Comparison of ENCODE assay signal across 20 cellular contexts in the genomic region with DNA sequence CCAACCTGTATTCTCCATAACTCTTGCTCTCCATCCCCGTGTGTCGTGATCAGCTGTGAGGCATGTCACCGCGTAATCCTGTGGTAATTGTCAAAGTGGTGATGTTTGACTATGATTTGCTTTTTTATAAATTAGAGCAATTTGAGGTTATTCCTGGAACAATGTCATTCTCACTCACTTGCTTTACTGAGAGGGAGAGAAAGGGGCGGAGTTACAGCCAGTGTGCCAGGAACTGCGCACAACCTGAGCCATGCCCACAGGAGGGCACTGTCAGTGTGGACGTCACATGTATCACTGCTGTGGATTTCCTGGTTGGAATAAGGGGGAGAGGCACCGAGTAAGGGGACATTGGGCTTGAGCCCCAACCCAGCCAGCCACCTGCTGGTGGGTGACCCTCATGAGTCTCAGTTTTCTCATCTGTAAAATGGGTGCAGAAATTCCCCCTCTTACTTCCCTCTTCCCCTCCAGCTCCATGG. TPM values are rescaled to one million over a fixed set of nuclear protein-coding genes. Genes with fewer than 3 reads are reported as not detected.
DNase-seq lines count a peak whose midpoint lies in the region; ATAC-seq and TF ChIP-seq lines count a peak whose summit lies in the region.
"Had no signal": no experiment of that assay in that cellular context is flagged by ENCODE, and none has a peak within 500 bp of the region (broad histone marks: within the 10 kb centered on the region; RNA-seq: fewer than 3 reads in every experiment).

No MANE protein-coding gene starts in this region.

- peaks cover 14% of the 10 kb centered on the region for H3K79me1 ChIP-seq in trophoblast cell (ENCODE audit: low read length)

- H3K18ac ChIP-seq in trophoblast cell (ENCODE audit: low read length): no peak overlapping the region

- no peak overlapping the region for H3K27ac Mint-ChIP-seq in chondrocyte (ENCODE audit: unreplicated experiment)
- H3K27ac Mint-ChIP-seq: activated CD4-positive, alpha-beta memory T cell treated with anti-CD3 and anti-CD28 coated beads for 36 hours; activated naive CD8-positive, alpha-beta T cell treated with anti-CD3 and anti-CD28 coated beads for 36 hours; effector memory CD8-positive, alpha-beta T cell; stimulated activated naive CD8-positive, alpha-beta T cell treated with anti-CD3 and anti-CD28 coated beads, Interleukin-15, amount 100 ng/mL, for 72 hours had no signal

- no peak overlapping the region for H3K4me2 ChIP-seq in trophoblast cell (ENCODE audit: low read length)
- H3K4me2 ChIP-seq: BLaER1 had no signal

- no peaks in the 10 kb centered on the region for H3K9me3 ChIP-seq in HEK293 (ENCODE audit: control insufficient read depth, insufficient read depth, low read depth, low read length)
- H3K9me3 ChIP-seq in trophoblast cell (ENCODE audit: insufficient read depth, low read depth, low read length): peaks cover 4% of the 10 kb centered on the region
- no peaks in the 10 kb centered on the region for H3K9me3 ChIP-seq in vagina
- H3K9me3 ChIP-seq: BLaER1, Caco-2, tibial artery had no signal

- no peaks in the 10 kb centered on the region for H3K9me3 Mint-ChIP-seq in chondrocyte (ENCODE audit: low read depth)
- H3K9me3 Mint-ChIP-seq: activated CD4-positive, alpha-beta memory T cell treated with anti-CD3 and anti-CD28 coated beads for 36 hours; activated naive CD8-positive, alpha-beta T cell treated with anti-CD3 and anti-CD28 coated beads for 36 hours; effector memory CD8-positive, alpha-beta T cell; stimulated activated naive CD8-positive, alpha-beta T cell treated with anti-CD3 and anti-CD28 coated beads, Interleukin-15, amount 100 ng/mL, for 72 hours had no signal

- H3K23ac ChIP-seq in trophoblast cell (ENCODE audit: low read length): no peak overlapping the region

- DNase-seq in NCI-H2196 (lab: John Stamatoyannopoulos, UW; ENCODE audit: unreplicated experiment) (peak; percentile 30), NCI-H2196 treated with DMSO at 0.1 percent for 48 hours (lab: John Stamatoyannopoulos, UW; ENCODE audit: unreplicated experiment) (no peak), chondrocyte (ENCODE audit: low spot score) (no peak), trophoblast cell (no peak), T-helper 2 cell (no peak), vagina (ENCODE audit: extremely low spot score in 2 of 2) (no peak)
- DNase-seq: activated CD4-positive, alpha-beta memory T cell treated with anti-CD3 and anti-CD28 coated beads for 36 hours; activated naive CD8-positive, alpha-beta T cell treated with anti-CD3 and anti-CD28 coated beads for 36 hours; Caco-2; effector memory CD8-positive, alpha-beta T cell; NCI-H1105; NCI-H2081; NCI-H524; stimulated activated CD4-positive, alpha-beta T cell treated with anti-CD3 and anti-CD28 coated beads, Interleukin-4, amount 100 ng/mL, for 24 hours; stimulated activated naive CD8-positive, alpha-beta T cell treated with anti-CD3 and anti-CD28 coated beads, Interleukin-15, amount 100 ng/mL, for 72 hours; tibial artery had no signal

- TF ChIP-seq CTCF in HEK293 (tag by site-specific recombination; IDR thresholded peaks at IDR 0.05) (0 out of 2 replicates have a peak, but pooled peaks have one; percentile 7), chondrocyte (IDR thresholded peaks at IDR 0.05) (peak; percentile 18), vagina (IDR thresholded peaks at IDR 0.05) (no peak)

- H3K4me1 Mint-ChIP-seq in chondrocyte (ENCODE audit: low read depth): peaks cover 58% of the 10 kb centered on the region

- no peak overlapping the region for H2BK120ac ChIP-seq in trophoblast cell (ENCODE audit: insufficient read depth, low read length, poor library complexity)

- no CpG with 5 or more reads among the region's 8 CpGs for WGBS in trophoblast cell (ENCODE audit: extremely low coverage, insufficient coverage, insufficient read length)

- H4K12ac ChIP-seq in trophoblast cell (ENCODE audit: low read depth, low read length): no peak overlapping the region

- H2BK12ac ChIP-seq in trophoblast cell (ENCODE audit: low read length): peak overlapping the region; percentile 20

- H3K36me3 Mint-ChIP-seq in chondrocyte (ENCODE audit: low read depth): no peaks in the 10 kb centered on the region
- H3K36me3 Mint-ChIP-seq: activated CD4-positive, alpha-beta memory T cell treated with anti-CD3 and anti-CD28 coated beads for 36 hours; activated naive CD8-positive, alpha-beta T cell treated with anti-CD3 and anti-CD28 coated beads for 36 hours had no signal

- H3K14ac ChIP-seq in trophoblast cell (ENCODE audit: low read length): no peak overlapping the region

- H2BK5ac ChIP-seq in trophoblast cell (ENCODE audit: low read depth, low read length, poor library complexity): no peak overlapping the region

- no peaks in the 10 kb centered on the region for H3K27me3 ChIP-seq in trophoblast cell (ENCODE audit: insufficient read depth, low read length)
- no peaks in the 10 kb centered on the region for H3K27me3 ChIP-seq in vagina
- H3K27me3 ChIP-seq: BLaER1 had no signal

- H3K79me2 ChIP-seq in trophoblast cell (ENCODE audit: control insufficient read depth, insufficient read depth, low read length, poor library complexity): peaks cover 2% of the 10 kb centered on the region

- no peak overlapping the region for H2AFZ ChIP-seq in trophoblast cell (ENCODE audit: insufficient read depth, low read length, poor library complexity)

- CTCF ChIA-PET in HEK293 (lab: Yijun Ruan, JAX): interaction anchor here (0.6 to 2.8 kb wide), 5 partner anchors 11 to 41 kb away, joined by 3 to 16 read pairs (median 6); no protein-coding TSS in a partner anchor

- peaks cover 0 to 22% of the 10 kb centered on the region in 2 experiments; a peak in 1 of 3 replicates for H3K36me3 ChIP-seq in HEK293 (ENCODE audit: control insufficient read depth in 2 of 2, insufficient read depth in 1 of 2, low read length in 2 of 2)
- no peaks in the 10 kb centered on the region for H3K36me3 ChIP-seq in trophoblast cell (ENCODE audit: control insufficient read depth in 1 of 2, insufficient read depth in 2 of 2, low read length in 2 of 2)
- no peaks in the 10 kb centered on the region for H3K36me3 ChIP-seq in vagina
- H3K36me3 ChIP-seq: tibial artery had no signal

- H3K27me3 Mint-ChIP-seq in chondrocyte (ENCODE audit: low read depth): no peaks in the 10 kb centered on the region

- H3K4me3 ChIP-seq in HEK293 (ENCODE audit: low read depth, low read length) (no peak overlapping the region), trophoblast cell (ENCODE audit: low read depth, low read length) (no peak overlapping the region), vagina (no peak overlapping the region)
- H3K4me3 ChIP-seq: BLaER1, tibial artery had no signal

- H3K9ac ChIP-seq in trophoblast cell (ENCODE audit: low read length): no peak overlapping the region

- no peak overlapping the region for H4K91ac ChIP-seq in trophoblast cell (ENCODE audit: low read depth, low read length)

- no peak overlapping the region for H2AK5ac ChIP-seq in trophoblast cell (ENCODE audit: low read length)

- no peak for ATAC-seq in HG03175 (IDR thresholded peaks at IDR 0.05; ENCODE audit: unreplicated experiment)
- ATAC-seq: effector memory CD8-positive, alpha-beta T cell; stimulated activated naive CD8-positive, alpha-beta T cell treated with anti-CD3 and anti-CD28 coated beads, Interleukin-15, amount 100 ng/mL, for 72 hours had no signal

- H3K4me1 ChIP-seq in HEK293 (ENCODE audit: control insufficient read depth, insufficient read depth, low read length) (no peaks in the 10 kb centered on the region), trophoblast cell (ENCODE audit: control insufficient read depth in 1 of 2, insufficient read depth in 2 of 2, low read length in 2 of 2) (peaks cover 34 to 42% of the 10 kb centered on the region in 2 experiments), vagina (peaks cover 34% of the 10 kb centered on the region)

- H3K27ac ChIP-seq in HEK293 (ENCODE audit: extremely low read depth, low read depth, low read length) (no peak overlapping the region), trophoblast cell (ENCODE audit: low read depth, low read length) (no peak overlapping the region), vagina (no peak overlapping the region)
- H3K27ac ChIP-seq: BLaER1, tibial artery had no signal

- intact Hi-C loops in vagina (cut with DNase I): no loop called here

- no peak overlapping the region for H4K8ac ChIP-seq in trophoblast cell (ENCODE audit: low read depth, low read length)

- H3K4me3 Mint-ChIP-seq in chondrocyte (ENCODE audit: unreplicated experiment): no peak overlapping the region
- H3K4me3 Mint-ChIP-seq: activated CD4-positive, alpha-beta memory T cell treated with anti-CD3 and anti-CD28 coated beads for 36 hours; activated naive CD8-positive, alpha-beta T cell treated with anti-CD3 and anti-CD28 coated beads for 36 hours; effector memory CD8-positive, alpha-beta T cell; stimulated activated naive CD8-positive, alpha-beta T cell treated with anti-CD3 and anti-CD28 coated beads, Interleukin-15, amount 100 ng/mL, for 72 hours had no signal

- POLR2A ChIA-PET in HEK293 (lab: Yijun Ruan, JAX): no interaction called here

- H3K4ac ChIP-seq in trophoblast cell (ENCODE audit: low read depth, low read length): no peak overlapping the region

- TF ChIP-seq POLR2A in vagina (IDR thresholded peaks at IDR 0.05): no peak

TF ChIP-seq in HEK293, 187 proteins besides CTCF, POLR2A, EP300 and RAD21 (continues in another document):
- TF ChIP-seq ZBTB7A (tag by site-specific recombination; IDR thresholded peaks at IDR 0.05; ENCODE audit: low read depth): 0 out of 2 replicates have a peak, but pooled peaks have one; percentile 47
- TF ChIP-seq ZNF785 (tag by site-specific recombination; IDR thresholded peaks at IDR 0.05): no peak

RNA-seq across cellular contexts. Expression of a gene that starts 6.9 kb away (rescaled TPM):
- total RNA-seq in chondrocyte: 11.9 to 20.4 TPM (median 12.2 TPM) in 3 replicates
- polyA plus RNA-seq in trophoblast cell (2013): 9.6 and 10.2 TPM in 2 replicates
- 3.9 TPM for total RNA-seq in vagina

RNA-seq across cellular contexts. Expression of a gene that starts 53.4 kb away (rescaled TPM):
- total RNA-seq in chondrocyte (230 to 272 TPM (median 262 TPM) in 3 replicates), vagina (82.3 TPM)
- 43.1 and 44.2 TPM in 2 replicates for polyA plus RNA-seq in trophoblast cell (2013)
- total RNA-seq: T-helper 2 cell treated with Interferon-gamma antibody and Interleukin-4, amounts not matched to agents 100 ng/mL and 5 ng/mL, for 36 hours had no signal

RNA-seq across cellular contexts. Expression of a gene that starts 58.6 kb away (rescaled TPM):
- total RNA-seq in chondrocyte: 0.46 to 7.3 TPM (median 5.2 TPM) in 3 replicates
- 0.83 and 0.87 TPM in 2 replicates for polyA plus RNA-seq in trophoblast cell (2013)
- 4.2 TPM for total RNA-seq in vagina
- total RNA-seq: activated naive CD8-positive, alpha-beta T cell treated with anti-CD3 and anti-CD28 coated beads for 36 hours; T-helper 2 cell treated with Interferon-gamma antibody and Interleukin-4, amounts not matched to agents 100 ng/mL and 5 ng/mL, for 36 hours had no signal

Comparison
In these comparisons a context has a peak if more than half of its experiments do, and no peak if none do; other contexts are left out.
1. CTCF ChIP-seq: peak in HEK293 (single experiment) and chondrocyte (single experiment); none in vagina (0 of 3).